8 cellular contexts compared by ENCODE assay signal in the genomic region with DNA sequence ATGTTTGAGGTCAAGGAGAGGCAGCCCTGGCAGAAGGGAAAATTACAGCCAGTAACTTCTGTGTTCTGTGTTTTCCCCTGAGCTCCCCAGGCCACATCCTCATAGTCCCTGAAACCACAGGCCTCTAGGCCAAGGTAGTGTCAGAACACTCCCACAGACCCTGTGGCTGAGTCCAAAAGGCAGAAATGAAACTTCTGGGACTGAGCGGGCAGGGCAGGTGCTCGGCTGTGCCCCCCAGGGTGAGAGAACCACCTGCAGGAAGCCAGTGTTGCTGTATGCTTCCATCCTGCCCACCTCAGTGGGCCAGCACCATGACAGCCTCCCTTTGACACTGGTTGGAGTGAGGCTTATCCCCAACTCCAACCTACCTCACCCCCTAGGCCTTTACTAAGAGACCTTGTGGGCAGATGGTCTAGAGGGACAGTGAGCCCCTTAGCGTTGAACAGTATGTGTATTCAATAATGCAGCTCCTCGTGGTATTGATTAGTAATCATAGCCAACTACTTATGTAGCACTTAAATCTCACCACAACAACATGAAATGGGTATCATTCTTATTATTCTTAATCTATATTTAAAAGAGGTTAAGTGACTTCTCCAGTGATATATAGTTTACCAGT. TPM values are rescaled to one million over a fixed set of nuclear protein-coding genes. Genes with fewer than 3 reads are reported as not detected.
DNase-seq lines count a peak whose midpoint lies in the region; ATAC-seq and TF ChIP-seq lines count a peak whose summit lies in the region.
"Had no signal": no experiment of that assay in that cellular context is flagged by ENCODE, and none has a peak within 500 bp of the region (broad histone marks: within the 10 kb centered on the region; RNA-seq: fewer than 3 reads in every experiment).

No MANE protein-coding gene starts in this region.

- DNase-seq in naive B cell (peak; percentile 72), HuH-7 (ENCODE audit: low spot score) (no peak), MG63 (no peak), stomach (no peak)

- peaks cover 0 to 3% (median 0%) of the 10 kb centered on the region in 4 donors for H3K4me1 ChIP-seq in stomach

- peaks cover 58 to 60% of the 10 kb centered on the region in 2 donors for H3K36me3 Mint-ChIP-seq in naive B cell

- TF ChIP-seq POLR2A in stomach (IDR thresholded peaks at IDR 0.05) = no peak

- H3K4me3 Mint-ChIP-seq in naive B cell = peak overlapping the region in 4 of 8 donors; percentile 33 to 52 (median 40)

- H3K9me3 ChIP-seq in KOPT-K1 (ENCODE audit: insufficient read depth, low read length, poor library complexity, severe bottlenecking) (peaks cover 14% of the 10 kb centered on the region), MG63 (no peaks in the 10 kb centered on the region), stomach (no peaks in the 10 kb centered on the region)

- TF ChIP-seq EP300 in stomach (IDR thresholded peaks at IDR 0.05) = no peak

- WGBS in stomach, 5 donors = 75 to 86% (median 83%) methylated on average over 2 to 4 of the region's 4 CpGs

- H3K9me3 Mint-ChIP-seq in naive B cell = peaks cover 0 to 6% (median 4%) of the 10 kb centered on the region in 7 donors

- H3K36me3 ChIP-seq in KOPT-K1 (ENCODE audit: insufficient read depth, low read length) (peaks cover 71% of the 10 kb centered on the region), MG63 (no peaks in the 10 kb centered on the region), stomach (peaks cover 0 to 8% (median 0%) of the 10 kb centered on the region in 4 donors)

- H3K4me1 Mint-ChIP-seq in naive B cell = peaks cover 55 to 74% (median 62%) of the 10 kb centered on the region in 3 donors

- no peak for TF ChIP-seq CTCF in stomach (IDR thresholded peaks at IDR 0.05)

- H3K27me3 Mint-ChIP-seq in naive B cell = no peaks in the 10 kb centered on the region

- H3K27ac ChIP-seq in KOPT-K1 (ENCODE audit: low read depth, low read length, poor library complexity, severe bottlenecking) (peak overlapping the region; percentile 50), stomach (peak overlapping the region in 1 of 5 donors; percentile 4)

- peak; percentile 92 for ATAC-seq in GM18870 (IDR thresholded peaks at IDR 0.05; ENCODE audit: unreplicated experiment)
- ATAC-seq in GM21737 (IDR thresholded peaks at IDR 0.05; ENCODE audit: unreplicated experiment) = peak; percentile 89
- peak; percentile 95 to 98 for ATAC-seq in naive B cell (ENCODE audit: low read depth in 2 of 2)

- H3K27me3 ChIP-seq in MG63 (no peaks in the 10 kb centered on the region), stomach (no peaks in the 10 kb centered on the region)

- intact Hi-C loops in stomach (cut with DNase I; ENCODE audit: low total_unique reads) = no loop called here

- H3K27ac Mint-ChIP-seq in naive B cell = peak overlapping the region; percentile 70 to 92 (median 76)

- H3K4me3 ChIP-seq in MG63 (no peak overlapping the region), stomach (no peak overlapping the region)

RNA-seq across cellular contexts. Expression of a gene that starts 30.3 kb away (rescaled TPM):
- polyA plus RNA-seq in naive B cell (ENCODE audit: low read depth in 6 of 6) (10 to 100 TPM; 33.8 to 57.3 (median 37.5) TPM), stomach (1 to 10 TPM in 1 of 3 donors, under 1 TPM in 2; 0.15 to 1.4 (median 0.87) TPM)
- total RNA-seq in MG63 (2014; rRNA removed; shearing (Covaris generic); ENCODE audit: low replicate concordance) = not detected in 2 replicates
- 10 to 100 TPM in 2 of 5 donors, 1 to 10 TPM in 3; 1.7 to 21.9 (median 7.0) TPM for total RNA-seq in stomach
- total RNA-seq: bronchial epithelial cell had no signal
